ENCODE assay signal across 2 cellular contexts in genomic region chr1:182299728-182300581, GRCh38.
TF ChIP-seq lines count a peak whose summit lies in the region.

No MANE protein-coding gene starts in this region.

TF ChIP-seq in SK-N-SH, 30 proteins besides CTCF, POLR2A, EP300 and RAD21 (continued from another document):
- TF ChIP-seq REST (IDR thresholded peaks at IDR 0.05; ENCODE audit: low read depth, low read length) = no peak

TF ChIP-seq in SK-N-SH treated with all-trans-retinoic acid at 6 μM for 48 hours, 23 proteins besides CTCF, POLR2A, EP300 and RAD21 (continued from another document):
- TF ChIP-seq PPARA (CRISPR knock-in tag; IDR thresholded peaks at IDR 0.05; ENCODE audit: borderline replicate concordance) (no peak), OSR1 (CRISPR knock-in tag; IDR thresholded peaks at IDR 0.05) (no peak), BACH2 (CRISPR knock-in tag; IDR thresholded peaks at IDR 0.05; ENCODE audit: borderline replicate concordance) (no peak), POU6F1 (CRISPR knock-in tag; IDR thresholded peaks at IDR 0.05; ENCODE audit: borderline replicate concordance, low read depth) (no peak), ZNF8 (CRISPR knock-in tag; IDR thresholded peaks at IDR 0.05) (no peak), GLIS3 (CRISPR knock-in tag; IDR thresholded peaks at IDR 0.05) (no peak)
TF ChIP-seq in SK-N-SH treated with all-trans-retinoic acid at 6 μM for 48 hours: peak in this region for 0.
